Comparison of ENCODE assay signal across 1 cellular context in genomic region chr5:173395933-173396308, GRCh38.
TF ChIP-seq lines count a peak whose summit lies in the region.

No MANE protein-coding gene starts in this region.

TF ChIP-seq in GM23338, 12 proteins besides CTCF, POLR2A, EP300 and RAD21 (continued from another document):
- TF ChIP-seq EZH2phosphoT487 (IDR thresholded peaks at IDR 0.05; ENCODE audit: unreplicated experiment) (no peak), JUNB (IDR thresholded peaks at IDR 0.05; ENCODE audit: unreplicated experiment) (no peak), STAT1 (IDR thresholded peaks at IDR 0.05; ENCODE audit: unreplicated experiment) (no peak), REST (IDR thresholded peaks at IDR 0.05; ENCODE audit: unreplicated experiment) (no peak), ZNF331 (CRISPR knock-in tag; IDR thresholded peaks at IDR 0.05; ENCODE audit: low read depth) (no peak), ZNF462 (CRISPR knock-in tag; IDR thresholded peaks at IDR 0.05) (no peak), CREB1 (CRISPR knock-in tag; IDR thresholded peaks at IDR 0.05; ENCODE audit: low read depth) (no peak), ETS1 (IDR thresholded peaks at IDR 0.05) (no peak), EZH2 (IDR thresholded peaks at IDR 0.05; ENCODE audit: low read depth, unreplicated experiment) (no peak)
